In genomic region chr6:7505196-7505699, GRCh38 we compare ENCODE assay signal across 9 cellular contexts. TPM values are rescaled to one million over a fixed set of nuclear protein-coding genes. Genes with fewer than 3 reads are reported as not detected.
DNase-seq lines count a peak whose midpoint lies in the region; ATAC-seq, FAIRE-seq and TF ChIP-seq lines count a peak whose summit lies in the region.
"Had no signal": no experiment of that assay in that cellular context is flagged by ENCODE, and none has a peak within 500 bp of the region (broad histone marks: within the 10 kb centered on the region; RNA-seq: fewer than 3 reads in every experiment).

No MANE protein-coding gene starts in this region.

- no peak overlapping the region for H2BK120ac ChIP-seq in trophoblast cell (ENCODE audit: insufficient read depth, low read length, poor library complexity)

- H3K4me1 Mint-ChIP-seq in natural killer cell, result no peaks in the 10 kb centered on the region

- no peaks in the 10 kb centered on the region for H3K79me2 ChIP-seq in trophoblast cell (ENCODE audit: control insufficient read depth, insufficient read depth, low read length, poor library complexity)

- no peak overlapping the region for H2BK12ac ChIP-seq in trophoblast cell (ENCODE audit: low read length)

- no peaks in the 10 kb centered on the region for H3K9me3 Mint-ChIP-seq in natural killer cell
- H3K9me3 Mint-ChIP-seq: stimulated activated naive CD8-positive, alpha-beta T cell treated with anti-CD3 and anti-CD28 coated beads, Interleukin-15, Interleukin-2, amounts not matched to agents 100 ng/mL and 50 ng/mL, for 24 hours had no signal

- H3K4me2 ChIP-seq in trophoblast cell (ENCODE audit: low read length), result peak overlapping the region; percentile 8

- no peak overlapping the region for H4K91ac ChIP-seq in trophoblast cell (ENCODE audit: low read depth, low read length)

- H3K23ac ChIP-seq in trophoblast cell (ENCODE audit: low read length), result no peak overlapping the region

- H2AK5ac ChIP-seq in trophoblast cell (ENCODE audit: low read length), result no peak overlapping the region

- no peak overlapping the region for H4K12ac ChIP-seq in trophoblast cell (ENCODE audit: low read depth, low read length)

- H3K4me3 ChIP-seq in Panc1 (ENCODE audit: low read depth in 2 of 2, low read length in 2 of 2) (no peak overlapping the region), fibroblast of mammary gland (ENCODE audit: control insufficient read depth, low read depth, low read length) (no peak overlapping the region), trophoblast cell (ENCODE audit: low read depth, low read length) (no peak overlapping the region)

- FAIRE-seq in D721Med (lab: Jason Lieb, UNC), result no peak

- no peak overlapping the region for H3K18ac ChIP-seq in trophoblast cell (ENCODE audit: low read length)

- no peak overlapping the region for H3K9ac ChIP-seq in trophoblast cell (ENCODE audit: low read length)

- H2AFZ ChIP-seq in trophoblast cell (ENCODE audit: insufficient read depth, low read length, poor library complexity), result no peak overlapping the region

- no peak overlapping the region for H3K27ac Mint-ChIP-seq in natural killer cell
- H3K27ac Mint-ChIP-seq: stimulated activated naive CD8-positive, alpha-beta T cell treated with anti-CD3 and anti-CD28 coated beads, Interleukin-15, Interleukin-2, amounts not matched to agents 100 ng/mL and 50 ng/mL, for 24 hours had no signal

- ATAC-seq in Panc1 (peak; percentile 79), natural killer cell (no peak)
- ATAC-seq in activated CD4-positive, CD25-positive, alpha-beta regulatory T cell treated with anti-CD3 and anti-CD28 coated beads, Interleukin-2, amount 50 U/mL, for 24 hours, result no peak

- POLR2A ChIA-PET in Panc1 (lab: Charles Lee), result no interaction called here

- H3K79me1 ChIP-seq in trophoblast cell (ENCODE audit: low read length), result peaks cover 3% of the 10 kb centered on the region

- no peak overlapping the region for H3K14ac ChIP-seq in trophoblast cell (ENCODE audit: low read length)

- peaks cover 7 to 9% of the 10 kb centered on the region in 2 donors for H3K27me3 Mint-ChIP-seq in natural killer cell (ENCODE audit: low read depth in 2 of 2)

- in situ Hi-C loops in Panc1 (cut with HindIII; ENCODE audit: low pct_unique_long_range_greater_than_20kb, low sequenced_read_pairs), result no loop called here

- no peak for TF ChIP-seq CTCF in Panc1 (IDR thresholded peaks at IDR 0.05)
- TF ChIP-seq CTCF in fibroblast of mammary gland (conservative IDR thresholded peaks at IDR 0.05; ENCODE audit: control insufficient read depth, insufficient read depth, low read depth, low read length), result no peak
- TF ChIP-seq CTCF in natural killer cell (IDR thresholded peaks at IDR 0.05), result no peak
- no peak for TF ChIP-seq CTCF in D721Med (IDR thresholded peaks at IDR 0.05; ENCODE audit: insufficient read depth, missing control alignments)

- H3K9me3 ChIP-seq in Panc1 (ENCODE audit: control insufficient read depth, insufficient read depth, low read depth, low read length), result no peaks in the 10 kb centered on the region
- H3K9me3 ChIP-seq in trophoblast cell (ENCODE audit: insufficient read depth, low read depth, low read length), result no peaks in the 10 kb centered on the region

- CTCF ChIA-PET in Panc1 (lab: Charles Lee), result no interaction called here

- H3K4me1 ChIP-seq in Panc1 (ENCODE audit: control insufficient read depth, insufficient read depth, low read length), result peaks cover 4% of the 10 kb centered on the region; the same call in 1 of the 2 replicates
- peaks cover 2 to 9% of the 10 kb centered on the region in 2 experiments for H3K4me1 ChIP-seq in trophoblast cell (ENCODE audit: control insufficient read depth in 1 of 2, insufficient read depth in 2 of 2, low read length in 2 of 2)

- H3K27me3 ChIP-seq in Panc1 (ENCODE audit: control insufficient read depth, insufficient read depth, low read length) (no peaks in the 10 kb centered on the region), trophoblast cell (ENCODE audit: insufficient read depth, low read length) (no peaks in the 10 kb centered on the region)

- no peak overlapping the region for H2BK5ac ChIP-seq in trophoblast cell (ENCODE audit: low read depth, low read length, poor library complexity)

- H3K36me3 Mint-ChIP-seq in natural killer cell, result no peaks in the 10 kb centered on the region

- no TSS peak for BruUV-seq in Panc1 (replicated peaks; lab: Mats Ljungman, UMichigan)

- H3K4me3 Mint-ChIP-seq in natural killer cell, result no peak overlapping the region
- H3K4me3 Mint-ChIP-seq: stimulated activated naive CD8-positive, alpha-beta T cell treated with anti-CD3 and anti-CD28 coated beads, Interleukin-15, Interleukin-2, amounts not matched to agents 100 ng/mL and 50 ng/mL, for 24 hours had no signal

- H3K27ac ChIP-seq in Panc1 (ENCODE audit: low read length), result no peak overlapping the region
- H3K27ac ChIP-seq in trophoblast cell (ENCODE audit: low read depth, low read length), result peak overlapping the region; percentile 60

- H3K4ac ChIP-seq in trophoblast cell (ENCODE audit: low read depth, low read length), result no peak overlapping the region

- peak overlapping the region; percentile 7 for H4K8ac ChIP-seq in trophoblast cell (ENCODE audit: low read depth, low read length)

- no CpG with 5 or more reads among the region's 10 CpGs for WGBS in trophoblast cell (ENCODE audit: extremely low coverage, insufficient coverage, insufficient read length)

- intact Hi-C loops in Panc1 (cut with micrococcal nuclease; ENCODE audit: unreplicated experiment), result no loop called here
- intact Hi-C loops in natural killer cell (cut with micrococcal nuclease), result no loop called here

- peak; percentile 77 for DNase-seq in AG20443 (ENCODE audit: low spot score)
- DNase-seq in HS-27A (ENCODE audit: low read depth), result peak; percentile 9
- peak; percentile 15 for DNase-seq in Panc1 (ENCODE audit: low read depth, low spot score)
- peak; percentile 63 for DNase-seq in fibroblast of mammary gland (ENCODE audit: low read depth)
- DNase-seq in trophoblast cell, result peak; percentile 56
- DNase-seq in natural killer cell, result no peak
- no peak for DNase-seq in D721Med (ENCODE audit: insufficient read length, low spot score)

- H3K36me3 ChIP-seq in Panc1 (ENCODE audit: control insufficient read depth, insufficient read depth, low read length), result no peaks in the 10 kb centered on the region
- H3K36me3 ChIP-seq in trophoblast cell (ENCODE audit: control insufficient read depth in 1 of 2, insufficient read depth in 2 of 2, low read length in 2 of 2), result no peaks in the 10 kb centered on the region

RNA-seq across cellular contexts. Expression of gene DSP, which starts 36.2 kb away (rescaled TPM):
- total RNA-seq in Panc1 (2021; ENCODE audit: unreplicated experiment), result 20.1 TPM
- polyA plus RNA-seq in Panc1 (2012; ENCODE audit: insufficient read length), result 9.9 TPM
- polyA plus RNA-seq in trophoblast cell (2013), result 170 and 176 TPM in 2 replicates
- under 1 TPM in 2 of 3 donors, not detected in 1; 0.05 to 0.26 TPM for total RNA-seq in natural killer cell

Comparison
In these comparisons a context has a peak if more than half of its experiments do, and no peak if none do; other contexts are left out.
1. DNase-seq: peak in AG20443 (single experiment), HS-27A (single experiment), Panc1 (single experiment), fibroblast of mammary gland (single experiment) and trophoblast cell (2 of 2); none in natural killer cell (single experiment) and D721Med (single experiment).
2. RNA of gene DSP, which starts 36.2 kb away (total RNA-seq): 20.1 TPM in Panc1 (single experiment); 0.05 to 0.26 TPM in natural killer cell; every median in the first group is over 10 times any median in the second.